In genomic region chr6:135909737-135910387, GRCh38 we compare ENCODE assay signal across 8 cellular contexts. TPM values are rescaled to one million over a fixed set of nuclear protein-coding genes. Genes with fewer than 3 reads are reported as not detected.
A peak's percentile ranks its signal among the peaks of the same experiment; 100 is the strongest.
DNase-seq lines count a peak whose midpoint lies in the region; ATAC-seq and TF ChIP-seq lines count a peak whose summit lies in the region.

No MANE protein-coding gene starts in this region.

- H3K27me3 ChIP-seq in cardiac muscle cell (no peaks in the 10 kb centered on the region), right atrium auricular region (no peaks in the 10 kb centered on the region), mammary epithelial cell (ENCODE audit: insufficient read depth, low read length) (no peaks in the 10 kb centered on the region), transverse colon (no peaks in the 10 kb centered on the region)

- H3K27ac ChIP-seq in cardiac muscle cell = no peak overlapping the region
- no peak overlapping the region for H3K27ac ChIP-seq in right atrium auricular region
- no peak overlapping the region for H3K27ac ChIP-seq in mammary epithelial cell (ENCODE audit: insufficient read depth, low read depth, low read length)
- no peak overlapping the region for H3K27ac ChIP-seq in transverse colon

- no peaks in the 10 kb centered on the region for H3K9me3 ChIP-seq in cardiac muscle cell (ENCODE audit: low read depth)
- no peaks in the 10 kb centered on the region for H3K9me3 ChIP-seq in right atrium auricular region
- no peaks in the 10 kb centered on the region for H3K9me3 ChIP-seq in mammary epithelial cell (replicated peaks; ENCODE audit: insufficient read depth, low read length)
- H3K9me3 ChIP-seq in transverse colon = no peaks in the 10 kb centered on the region

- WGBS in mammary epithelial cell (ENCODE audit: low coverage, missing lambda C conversion rate) = 49% methylated on average over 8 of the region's 9 CpGs
- 48 to 50% methylated on average over 8 to 9 of the region's 9 CpGs for WGBS in transverse colon (ENCODE audit: low coverage in 1 of 2), 2 donors

- no peaks in the 10 kb centered on the region for H3K36me3 ChIP-seq in cardiac muscle cell
- H3K36me3 ChIP-seq in right atrium auricular region = no peaks in the 10 kb centered on the region
- no peaks in the 10 kb centered on the region for H3K36me3 ChIP-seq in mammary epithelial cell (ENCODE audit: insufficient read depth, low read length)
- no peaks in the 10 kb centered on the region for H3K36me3 ChIP-seq in transverse colon

- no TSS peak for BruUV-seq in mammary epithelial cell (replicated peaks; lab: Mats Ljungman, UMichigan)

- H3K4me2 ChIP-seq in mammary epithelial cell (ENCODE audit: insufficient read depth, low read depth, low read length) = no peak overlapping the region

- no peaks in the 10 kb centered on the region for H3K79me2 ChIP-seq in mammary epithelial cell (ENCODE audit: insufficient read depth, low read length)

- no peak for TF ChIP-seq EP300 in transverse colon (IDR thresholded peaks at IDR 0.05; ENCODE audit: low read depth)

- no peaks in the 10 kb centered on the region for H4K20me1 ChIP-seq in mammary epithelial cell (ENCODE audit: insufficient read depth, low read length)

- dilution Hi-C loops in mammary epithelial cell (cut with HindIII; ENCODE audit: low sequenced_read_pairs) = no loop called here

- TF ChIP-seq CTCF in cardiac muscle cell (IDR thresholded peaks at IDR 0.05; ENCODE audit: low read depth, low read length) (peak; percentile 53), right atrium auricular region (IDR thresholded peaks at IDR 0.05) (peak in 1 of 2 donors; percentile 55), mammary epithelial cell (conservative IDR thresholded peaks at IDR 0.05 in 1 of 2, IDR thresholded peaks at IDR 0.05 in 1 of 2; ENCODE audit: extremely low read depth in 1 of 2, insufficient read depth in 1 of 2, low read depth in 1 of 2, low read length in 2 of 2) (peak; percentile 69 to 80), transverse colon (IDR thresholded peaks at IDR 0.05) (peak; percentile 30 to 54 (median 49))

- CTCF ChIA-PET in mammary epithelial cell (lab: Charles Lee; ENCODE audit: low non-redundant PET) = interaction anchor here (0.5 to 0.8 kb wide), 7 partner anchors 57 to 374 kb away, joined by 3 to 7 read pairs (median 4); no protein-coding TSS in a partner anchor

- no peak overlapping the region for H3K9ac ChIP-seq in mammary epithelial cell (ENCODE audit: insufficient read depth, low read length)

- in situ Hi-C loops in mammary epithelial cell (cut with MboI; ENCODE audit: low sequenced_read_pairs in 2 of 2) (loop anchor here in 1 of 2 donors (25.0 kb wide), 1 partner anchor 373 kb away; no protein-coding TSS in a partner anchor), transverse colon (cut with MboI; ENCODE audit: low pct_ligation_motif_present in 1 of 4, low pct_unique_long_range_greater_than_20kb in 1 of 4, low sequenced_read_pairs in 3 of 4) (loop anchor here in 1 of 4 donors (25.0 kb wide), 1 partner anchor 373 kb away; no protein-coding TSS in a partner anchor)

- no peaks in the 10 kb centered on the region for H3K4me1 ChIP-seq in cardiac muscle cell (ENCODE audit: low read depth)
- no peaks in the 10 kb centered on the region for H3K4me1 ChIP-seq in right atrium auricular region
- peaks cover 6% of the 10 kb centered on the region for H3K4me1 ChIP-seq in mammary epithelial cell (ENCODE audit: insufficient read depth, low read length)
- no peaks in the 10 kb centered on the region for H3K4me1 ChIP-seq in transverse colon

- no peak for TF ChIP-seq POLR2A in transverse colon (IDR thresholded peaks at IDR 0.05)

- no peak overlapping the region for H3K4me3 ChIP-seq in cardiac muscle cell
- no peak overlapping the region for H3K4me3 ChIP-seq in right atrium auricular region
- H3K4me3 ChIP-seq in mammary epithelial cell (replicated peaks in 1 of 3; ENCODE audit: insufficient read depth in 1 of 3, low read depth in 2 of 3, low read length in 3 of 3) = no peak overlapping the region
- no peak overlapping the region for H3K4me3 ChIP-seq in transverse colon

- peak; percentile 78 for ATAC-seq in HG02763 (IDR thresholded peaks at IDR 0.05; ENCODE audit: unreplicated experiment)

- peak; percentile 66 to 69 for DNase-seq in cardiac muscle cell (ENCODE audit: low read depth in 1 of 2, low spot score in 1 of 2)
- DNase-seq in right atrium auricular region (ENCODE audit: low spot score) = no peak
- DNase-seq in NCI-H1436 treated with DMSO at 0.1 percent for 48 hours (lab: John Stamatoyannopoulos, UW) = peak; percentile 16
- peak; percentile 33 for DNase-seq in T-helper 9 cell
- peak; percentile 54 for DNase-seq in mammary epithelial cell
- DNase-seq in lung microvascular endothelial cell (ENCODE audit: low read depth in 2 of 2) = peak; percentile 67 to 74
- DNase-seq in transverse colon = peak; percentile 39

- H2AFZ ChIP-seq in mammary epithelial cell (ENCODE audit: low read depth, low read length) = no peak overlapping the region

- intact Hi-C loops in mammary epithelial cell (cut with micrococcal nuclease) = loop anchor here (1.0 to 10.0 kb wide), 4 partner anchors 235 to 458 kb away; no protein-coding TSS in a partner anchor
- intact Hi-C loops in transverse colon (cut with DNase I; ENCODE audit: low total_unique reads) = no loop called here

RNA-seq across cellular contexts. Expression of gene PDE7B, which starts 58.4 kb away (rescaled TPM):
- total RNA-seq in cardiac muscle cell (0.04 and 0.60 TPM in 2 replicates), right atrium auricular region (10 to 100 TPM in 1 of 2 donors, 1 to 10 TPM in 1; 9.0 to 11.2 TPM), mammary epithelial cell (under 1 TPM in 1 of 2 donors, not detected in 1; 0.50 TPM), lung microvascular endothelial cell (6.8 and 19.4 TPM in 2 replicates), transverse colon (1 to 10 TPM in 2 of 4 donors, under 1 TPM in 2; 0.40 to 2.2 (median 1.4) TPM)
- polyA plus RNA-seq in cardiac muscle cell (0.04 and 0.72 TPM in 2 replicates), mammary epithelial cell (not detected)
- polyA minus RNA-seq in mammary epithelial cell = not detected
